ENCODE assay signal across 20 cellular contexts in the genomic region with DNA sequence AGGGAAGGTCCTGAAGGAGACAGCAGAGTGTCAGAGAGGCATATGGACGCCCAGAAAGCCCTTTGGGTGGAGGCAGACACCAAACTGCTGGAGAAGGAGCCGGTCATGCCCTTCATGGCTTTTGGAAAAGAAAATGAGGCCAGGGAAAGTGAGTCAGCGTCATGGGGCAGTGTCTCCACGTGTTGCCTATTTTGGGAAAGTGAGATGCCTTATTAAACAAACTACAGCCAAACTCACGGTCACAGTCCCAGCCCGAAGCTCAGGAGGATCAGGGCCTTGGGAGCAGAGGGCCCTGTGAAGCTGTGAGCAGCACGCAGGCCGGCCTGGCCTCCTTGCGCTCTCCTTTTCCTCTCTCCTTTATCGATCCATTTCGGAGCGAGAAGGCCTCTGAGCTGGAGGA. TPM values are rescaled to one million over a fixed set of nuclear protein-coding genes. Genes with fewer than 3 reads are reported as not detected.
A peak's percentile ranks its signal among the peaks of the same experiment; 100 is the strongest.
DNase-seq lines count a peak whose midpoint lies in the region; ATAC-seq, FAIRE-seq and TF ChIP-seq lines count a peak whose summit lies in the region.
"Had no signal": no experiment of that assay in that cellular context is flagged by ENCODE, and none has a peak within 500 bp of the region (broad histone marks: within the 10 kb centered on the region; RNA-seq: fewer than 3 reads in every experiment).

No MANE protein-coding gene starts in this region.

- in situ Hi-C loops in K562 (cut with MboI), result no loop called here

- H4K20me1 ChIP-seq in K562 (replicated peaks; ENCODE audit: control insufficient read depth, insufficient read depth, low read length), result no peaks in the 10 kb centered on the region
- H4K20me1 ChIP-seq: BLaER1 treated with 17β-estradiol and CSF1 and Interleukin-3, amounts not matched to agents 10 nM and 100 nM had no signal

- H3K36me3 ChIP-seq in K562 (ENCODE audit: control insufficient read depth, insufficient read depth, low read length) (no peaks in the 10 kb centered on the region), rectal smooth muscle tissue (ENCODE audit: control insufficient read depth, insufficient read depth, low read length) (no peaks in the 10 kb centered on the region), SJCRH30 (no peaks in the 10 kb centered on the region)
- H3K36me3 ChIP-seq: BLaER1 treated with 17β-estradiol and CSF1 and Interleukin-3, amounts not matched to agents 10 nM and 100 nM had no signal

- ATAC-seq in K562 (no peak; the same call in 2 of the 3 replicates), left cardiac atrium (peak; percentile 57 to 58), GM21447 (IDR thresholded peaks at IDR 0.05; ENCODE audit: unreplicated experiment) (no peak)

- no peak for TF ChIP-seq CTCF in K562 (IDR thresholded peaks at IDR 0.05 in 2 of 3, conservative IDR thresholded peaks at IDR 0.05 in 1 of 3; ENCODE audit: insufficient read depth in 2 of 3, low read depth in 1 of 3, low read length in 3 of 3)

- POLR2A ChIA-PET in K562 (lab: Yijun Ruan, JAX), result interaction anchor here (1.0 kb wide), 1 partner anchor 18 kb away, joined by 3 read pairs; no protein-coding TSS in a partner anchor

- CTCF ChIA-PET in K562 (lab: Yijun Ruan, JAX; ENCODE audit: low intra/inter-chr PET ratio), result no interaction called here

- no peak overlapping the region for H2AFZ ChIP-seq in K562 (ENCODE audit: low read depth, low read length)

- H3K4me2 ChIP-seq in K562 (ENCODE audit: insufficient read depth, low read length), result no peak overlapping the region
- H3K4me2 ChIP-seq: BLaER1 treated with 17β-estradiol and CSF1 and Interleukin-3, amounts not matched to agents 10 nM and 100 nM had no signal

- H3K4me3 ChIP-seq in K562 (no peak overlapping the region), rectal smooth muscle tissue (ENCODE audit: low read length) (no peak overlapping the region), SJCRH30 (no peak overlapping the region)
- H3K4me3 ChIP-seq: BLaER1 treated with 17β-estradiol and CSF1 and Interleukin-3, amounts not matched to agents 10 nM and 100 nM; testis had no signal

- H3K27me3 ChIP-seq in K562 (ENCODE audit: control insufficient read depth in 2 of 2, insufficient read depth in 2 of 2, low read length in 2 of 2) (peaks cover 24 to 38% of the 10 kb centered on the region in 2 experiments), rectal smooth muscle tissue (ENCODE audit: control insufficient read depth, insufficient read depth, low read length) (no peaks in the 10 kb centered on the region), SJCRH30 (no peaks in the 10 kb centered on the region)
- H3K27me3 ChIP-seq: BLaER1 treated with 17β-estradiol and CSF1 and Interleukin-3, amounts not matched to agents 10 nM and 100 nM; testis had no signal

- intact Hi-C loops in K562 (cut with micrococcal nuclease), result no loop called here
- intact Hi-C loops in left cardiac atrium (cut with DNase I), result no loop called here

- H3K27ac ChIP-seq in K562 (ENCODE audit: extremely low read depth, low read depth, low read length) (no peak overlapping the region), rectal smooth muscle tissue (ENCODE audit: low read depth, low read length) (peak overlapping the region; percentile 35), SJCRH30 (no peak overlapping the region)
- H3K27ac ChIP-seq: 22Rv1; BLaER1 treated with 17β-estradiol and CSF1 and Interleukin-3, amounts not matched to agents 10 nM and 100 nM; testis had no signal

- no peaks in the 10 kb centered on the region for H3K79me2 ChIP-seq in K562 (ENCODE audit: control insufficient read depth, insufficient read depth, low read length)

- H3K9ac ChIP-seq in K562 (ENCODE audit: insufficient read depth in 1 of 2, low read depth in 2 of 2, low read length in 2 of 2), result 0 out of 4 replicates have a peak overlapping the region, but pooled peaks of 1 of the 2 experiments have one; percentile 43
- H3K9ac ChIP-seq in rectal smooth muscle tissue (ENCODE audit: low read length), result no peak overlapping the region
- H3K9ac ChIP-seq: BLaER1 treated with 17β-estradiol and CSF1 and Interleukin-3, amounts not matched to agents 10 nM and 100 nM had no signal

- TF ChIP-seq EP300 in K562 (IDR thresholded peaks at IDR 0.05; ENCODE audit: low read length), result no peak

- H3K9me3 ChIP-seq in K562 (replicated peaks; ENCODE audit: control insufficient read depth, insufficient read depth, low read depth, low read length) (no peaks in the 10 kb centered on the region), SJCRH30 (replicated peaks) (no peaks in the 10 kb centered on the region)
- H3K9me3 ChIP-seq: BLaER1 treated with 17β-estradiol and CSF1 and Interleukin-3, amounts not matched to agents 10 nM and 100 nM; testis had no signal

- 9% methylated on average over 11 of the region's 12 CpGs for WGBS in K562 (ENCODE audit: insufficient coverage, low coverage, missing lambda C conversion rate)

- no TSS peak for BruUV-seq in K562 (replicated peaks; lab: Mats Ljungman, UMichigan)

- no peak for TF ChIP-seq RAD21 in K562 (CRISPR knock-in tag; conservative IDR thresholded peaks at IDR 0.05 in 1 of 2, IDR thresholded peaks at IDR 0.05 in 1 of 2)

- no peak for FAIRE-seq in K562 (lab: Jason Lieb, UNC)
- FAIRE-seq: GM12892 had no signal

- H3K4me1 ChIP-seq in K562 (replicated peaks in 1 of 2; ENCODE audit: control insufficient read depth in 2 of 2, insufficient read depth in 2 of 2, low read length in 2 of 2) (no peaks in the 10 kb centered on the region; a peak in 1 of 5 replicates), rectal smooth muscle tissue (ENCODE audit: control insufficient read depth, insufficient read depth, low read length) (peaks cover 25% of the 10 kb centered on the region), SJCRH30 (peaks cover 34% of the 10 kb centered on the region)

- no peak for TF ChIP-seq POLR2A in K562 (conservative IDR thresholded peaks at IDR 0.05)

- DNase-seq in AG08395 (ENCODE audit: low spot score) (peak; percentile 39), K562 (ENCODE audit: extremely low read depth in 1 of 4, low spot score in 3 of 4) (no peak), left cardiac atrium (no peak), SHP77 treated with DMSO at 0.1 percent for 48 hours (lab: John Stamatoyannopoulos, UW) (no peak), SJCRH30 (no peak), MV-4-11 (lab: John Stamatoyannopoulos, UW) (no peak)
- DNase-seq: activated naive CD4-positive, alpha-beta T cell treated with Interleukin-2 at 50 U/mL for 16 hours; dermis blood vessel endothelial cell; GF-D8; KG1; kidney glomerular epithelial cell; NCI-H1105 treated with DMSO at 0.1 percent for 48 hours; NCI-H526 treated with DMSO at 0.1 percent for 48 hours; stimulated activated CD4-positive, alpha-beta T cell treated with anti-CD3 and anti-CD28 coated beads, Interleukin-4, amount 100 ng/mL, for 1 hour; testis had no signal

- H3K9me1 ChIP-seq in K562 (ENCODE audit: control insufficient read depth, insufficient read depth, low read length), result no peaks in the 10 kb centered on the region

RNA-seq across cellular contexts. Expression of a gene that starts 25.0 kb away (rescaled TPM):
- total RNA-seq in K562 (2011; cell fraction: chromatin; rRNA removed; ENCODE audit: low replicate concordance), result 1.8 and 5.3 TPM in 2 replicates
- 3.2 and 3.3 TPM in 2 replicates for total RNA-seq in K562 (2011; cell fraction: nucleolus; rRNA removed)
- total RNA-seq in K562 (2011; cell fraction: nucleoplasm; rRNA removed), result 2.8 and 3.2 TPM in 2 replicates
- total RNA-seq in K562 (2014; rRNA removed), result 2.2 and 3.1 TPM in 2 replicates
- total RNA-seq in K562 (2014; rRNA removed; fragmentation: Illumina TruSeq; extraction: Trizol), result 0.95 and 1.1 TPM in 2 replicates
- total RNA-seq in K562 (2015; rRNA removed; fragmentation: Illumina TruSeq; extraction: Trizol), result 0.79 and 0.83 TPM in 2 replicates
- 2.9 and 3.0 TPM in 2 replicates for total RNA-seq in K562 (2021)
- polyA plus RNA-seq in K562 (2011; rRNA removed), result 0.65 and 0.67 TPM in 2 replicates
- 0.66 and 0.88 TPM in 2 replicates for polyA plus RNA-seq in K562 (2011; cell fraction: cytosol; rRNA removed)
- 0.83 and 2.0 TPM in 2 replicates for polyA plus RNA-seq in K562 (2011; cell fraction: nucleus; rRNA removed)
- 1.9 and 18.5 TPM in 2 replicates for polyA plus RNA-seq in K562 (2012)
- 2.1 TPM in 2 replicates for polyA plus RNA-seq in K562 (2014; fragmentation: Illumina TruSeq; extraction: Trizol)
- under 1 TPM; 0.08 to 0.15 TPM for polyA plus RNA-seq in K562 (2014; fragmentation: Nextera tagmentation; extraction: Ambion mirVana)
- polyA plus RNA-seq in K562 (2014; rRNA removed), result 1.7 TPM in 2 replicates
- 0.27 and 0.81 TPM in 2 replicates for polyA minus RNA-seq in K562 (2011; rRNA and poly(A)+ RNA removed)
- 0.95 and 2.0 TPM in 2 replicates for polyA minus RNA-seq in K562 (2011; cell fraction: cytosol; rRNA and poly(A)+ RNA removed)
- 1.4 and 1.9 TPM in 2 replicates for polyA minus RNA-seq in K562 (2011; cell fraction: nucleus; rRNA and poly(A)+ RNA removed)
- 100 to 1,000 TPM; 124 to 131 TPM for total RNA-seq in left cardiac atrium
- total RNA-seq in SJCRH30 (2014; rRNA removed; shearing (Covaris generic)), result 35.8 and 36.7 TPM in 2 replicates

Comparison
In these comparisons a context has a peak if more than half of its experiments do, and no peak if none do; other contexts are left out.
1. ATAC-seq: peak in left cardiac atrium (2 of 2); none in K562 (single experiment) and GM21447 (single experiment).